In genomic region chr9:83334320-83334719, GRCh38 we compare ENCODE assay signal across 8 cellular contexts.
A peak's percentile ranks its signal among the peaks of the same experiment; 100 is the strongest.
DNase-seq lines count a peak whose midpoint lies in the region; ATAC-seq and TF ChIP-seq lines count a peak whose summit lies in the region.

No MANE protein-coding gene starts in this region.

- H3K27ac Mint-ChIP-seq in endodermal cell: no peak overlapping the region

- H3K4me3 Mint-ChIP-seq in endodermal cell: no peak overlapping the region

- peak; percentile 96 for TF ChIP-seq CTCF in endodermal cell (conservative IDR thresholded peaks at IDR 0.05)

- H3K9me3 ChIP-seq in endodermal cell (ENCODE audit: control insufficient read depth, low read length): peaks cover 9% of the 10 kb centered on the region

- no peak overlapping the region for H3K27ac ChIP-seq in endodermal cell (ENCODE audit: low read depth, low read length)

- peaks cover 6% of the 10 kb centered on the region for H3K9me3 Mint-ChIP-seq in endodermal cell

- 0 to 22% methylated on average over 1 to 4 of the region's 4 CpGs for WGBS in endodermal cell (ENCODE audit: insufficient coverage in 1 of 2, insufficient read length in 1 of 2), 2 experiments

- H3K9ac ChIP-seq in endodermal cell (ENCODE audit: extremely low read depth, low read length, poor library complexity, severe bottlenecking): no peak overlapping the region

- H3K36me3 ChIP-seq in endodermal cell (ENCODE audit: control insufficient read depth, insufficient read depth, low read length): no peaks in the 10 kb centered on the region

- no peaks in the 10 kb centered on the region for H3K27me3 ChIP-seq in endodermal cell (ENCODE audit: control insufficient read depth, insufficient read depth, low read length, poor library complexity, severe bottlenecking)

- ATAC-seq in activated CD4-positive, CD25-positive, alpha-beta regulatory T cell treated with anti-CD3 and anti-CD28 coated beads, Interleukin-2, amount 50 U/mL, for 24 hours: no peak
- ATAC-seq in HG03432 (IDR thresholded peaks at IDR 0.05; ENCODE audit: unreplicated experiment): peak; percentile 80

- no peaks in the 10 kb centered on the region for H3K4me1 ChIP-seq in endodermal cell (ENCODE audit: control insufficient read depth, insufficient read depth, low read length)

- no peaks in the 10 kb centered on the region for H3K27me3 Mint-ChIP-seq in endodermal cell (ENCODE audit: insufficient read depth)

- H3K4me1 Mint-ChIP-seq in endodermal cell: no peaks in the 10 kb centered on the region

- no peak overlapping the region for H3K4me3 ChIP-seq in endodermal cell (ENCODE audit: low read length)

- peak; percentile 9 to 40 (median 26) for DNase-seq in activated CD4-positive, CD25-positive, alpha-beta regulatory T cell (lab: John Stamatoyannopoulos, UW)
- DNase-seq in NCI-H774 (lab: John Stamatoyannopoulos, UW) (peak; percentile 73), endodermal cell (peak; percentile 92), midbrain (lab: John Stamatoyannopoulos, UW) (peak; percentile 71)
- DNase-seq in activated CD8-positive, alpha-beta memory T cell treated with anti-CD3 and anti-CD28 coated beads for 1 hour (ENCODE audit: extremely low read depth in 1 of 2, low read depth in 1 of 2): peak; percentile 6 to 47
- DNase-seq in stimulated activated CD8-positive, alpha-beta memory T cell treated with anti-CD3 and anti-CD28 coated beads, Interleukin-4, amount 100 ng/mL, for 24 hours (ENCODE audit: low read depth): peak; percentile 53

- H3K36me3 Mint-ChIP-seq in endodermal cell (ENCODE audit: low read depth): no peaks in the 10 kb centered on the region

Comparison
In these comparisons a context has a peak if more than half of its experiments do, and no peak if none do; other contexts are left out.
1. DNase-seq: peak in every context shown above with its lines; median percentile 92 in endodermal cell; 73 in NCI-H774; 71 in midbrain; 53 in stimulated activated CD8-positive, alpha-beta memory T cell treated with anti-CD3 and anti-CD28 coated beads, Interleukin-4, amount 100 ng/mL, for 24 hours; 26 in activated CD8-positive, alpha-beta memory T cell treated with anti-CD3 and anti-CD28 coated beads for 1 hour; 26 in activated CD4-positive, CD25-positive, alpha-beta regulatory T cell.